Comparison of ENCODE assay signal across 21 cellular contexts in genomic region chr15:77815015-77815414, GRCh38.
"Had no signal": no experiment of that assay in that cellular context is flagged by ENCODE, and none has a peak within 500 bp of the region (broad histone marks: within the 10 kb centered on the region; RNA-seq: fewer than 3 reads in every experiment).

No MANE protein-coding gene starts in this region.

- H3K4me3 ChIP-seq: cardiac muscle cell, Peyer's patch, SJCRH30 had no signal

- H3K27ac ChIP-seq: brain microvascular endothelial cell, cardiac muscle cell, Peyer's patch, RWPE1, SJCRH30 had no signal

- H3K9ac ChIP-seq: SK-N-SH had no signal

- DNase-seq: activated CD4-positive, alpha-beta T cell treated with anti-CD3 and anti-CD28 coated beads for 4 hours; activated CD8-positive, alpha-beta memory T cell treated with anti-CD3 and anti-CD28 coated beads, Interleukin-2, amount 50 U/mL, for 4 hours; activated CD8-positive, alpha-beta T cell treated with anti-CD3 and anti-CD28 coated beads for 36 hours; activated gamma-delta T cell treated with Interleukin-2 at 50 U/mL for 16 hours; activated naive CD4-positive, alpha-beta T cell treated with anti-CD3 and anti-CD28 coated beads, Interleukin-2, amount 10 ng/mL, durations not matched to agents 7 days and 5 days; activated naive CD8-positive, alpha-beta T cell treated with anti-CD3 and anti-CD28 coated beads for 36 hours; activated T-cell treated with anti-CD3 and anti-CD28 coated beads, Interleukin-2, amount 50 U/mL, for 72 hours; brain microvascular endothelial cell; cerebellar nuclear complex; KG1; NCI-H1048; NCI-H146; NCI-H2029; NCI-H446; NCI-H526; Peyer's patch; Right ventricle myocardium superior; SK-N-SH had no signal

- H3K36me3 ChIP-seq: brain microvascular endothelial cell, cardiac muscle cell, Peyer's patch, SJCRH30 had no signal

- H3K9me3 ChIP-seq: Peyer's patch, SJCRH30, SK-N-SH had no signal

- H3K27me3 ChIP-seq: SJCRH30 had no signal

- H3K4me2 ChIP-seq: SK-N-SH had no signal
